ENCODE assay signal across 24 cellular contexts in genomic region chr1:223752721-223753515, GRCh38. TPM values are rescaled to one million over a fixed set of nuclear protein-coding genes. Genes with fewer than 3 reads are reported as not detected.
A peak's percentile ranks its signal among the peaks of the same experiment; 100 is the strongest.
DNase-seq lines count a peak whose midpoint lies in the region; ATAC-seq, FAIRE-seq and TF ChIP-seq lines count a peak whose summit lies in the region.
"Had no signal": no experiment of that assay in that cellular context is flagged by ENCODE, and none has a peak within 500 bp of the region (broad histone marks: within the 10 kb centered on the region; RNA-seq: fewer than 3 reads in every experiment).

No MANE protein-coding gene starts in this region.

- H3K36me3 ChIP-seq in neural progenitor cell = no peaks in the 10 kb centered on the region

- H3K9me3 ChIP-seq in neural progenitor cell (ENCODE audit: low read depth) = no peaks in the 10 kb centered on the region
- H3K9me3 ChIP-seq: tibial nerve had no signal

- no peak for ATAC-seq in effector memory CD8-positive, alpha-beta T cell (replicated peaks)
- ATAC-seq: stimulated activated naive CD8-positive, alpha-beta T cell treated with anti-CD3 and anti-CD28 coated beads, Interleukin-15, Interleukin-2, amounts not matched to agents 100 U/mL and 50 U/mL, for 24 hours had no signal

- H3K36me3 Mint-ChIP-seq in HFFc6 (ENCODE audit: low read depth) (peaks cover 50% of the 10 kb centered on the region), neural progenitor cell (peaks cover 24% of the 10 kb centered on the region)
- H3K36me3 Mint-ChIP-seq in effector memory CD8-positive, alpha-beta T cell (ENCODE audit: insufficient read depth) = peaks cover 76% of the 10 kb centered on the region

- H3K27ac ChIP-seq in neural progenitor cell = no peak overlapping the region
- H3K27ac ChIP-seq: tibial nerve had no signal

- H3K9me3 Mint-ChIP-seq in HFFc6 = no peaks in the 10 kb centered on the region
- H3K9me3 Mint-ChIP-seq in effector memory CD8-positive, alpha-beta T cell = no peaks in the 10 kb centered on the region
- no peaks in the 10 kb centered on the region for H3K9me3 Mint-ChIP-seq in neural progenitor cell
- H3K9me3 Mint-ChIP-seq: activated B cell treated with CpG ODN at 0.5 μM for 24 hours; activated CD4-positive, alpha-beta memory T cell treated with anti-CD3 and anti-CD28 coated beads for 36 hours; central memory CD8-positive, alpha-beta T cell had no signal

- no peak overlapping the region for H3K9ac ChIP-seq in neural progenitor cell

- TF ChIP-seq CTCF in HFFc6 (IDR thresholded peaks at IDR 0.05) (no peak), neural progenitor cell (IDR thresholded peaks at IDR 0.05) (no peak), D721Med (IDR thresholded peaks at IDR 0.05; ENCODE audit: insufficient read depth, missing control alignments) (no peak)

- H3K4me3 ChIP-seq in neural progenitor cell = no peak overlapping the region
- H3K4me3 ChIP-seq: smooth muscle cell, tibial nerve had no signal

- no peaks in the 10 kb centered on the region for H4K20me1 ChIP-seq in neural progenitor cell (ENCODE audit: low read depth)

- no peak overlapping the region for H3K4me3 Mint-ChIP-seq in HFFc6
- no peak overlapping the region for H3K4me3 Mint-ChIP-seq in effector memory CD8-positive, alpha-beta T cell
- no peak overlapping the region for H3K4me3 Mint-ChIP-seq in neural progenitor cell
- H3K4me3 Mint-ChIP-seq: activated B cell treated with CpG ODN at 0.5 μM for 24 hours; activated CD4-positive, alpha-beta memory T cell treated with anti-CD3 and anti-CD28 coated beads for 36 hours; central memory CD8-positive, alpha-beta T cell had no signal

- peak; percentile 57 for DNase-seq in SIG-M5 treated with dmso at 0.1 percent for 504 hours (lab: John Stamatoyannopoulos, UW; ENCODE audit: unreplicated experiment)
- no peak for DNase-seq in SIG-M5 (lab: John Stamatoyannopoulos, UW)
- DNase-seq in HFFc6 = no peak
- DNase-seq in effector memory CD8-positive, alpha-beta T cell = no peak
- DNase-seq in neural progenitor cell (ENCODE audit: low spot score) = peak; percentile 19
- no peak for DNase-seq in NCI-H2196 treated with DMSO at 0.1 percent for 48 hours (lab: John Stamatoyannopoulos, UW; ENCODE audit: unreplicated experiment)
- no peak for DNase-seq in D721Med (ENCODE audit: insufficient read length, low spot score)
- DNase-seq in CD1c-positive myeloid dendritic cell (ENCODE audit: extremely low spot score) = no peak
- DNase-seq: activated B cell treated with CpG ODN at 0.5 μM for 24 hours; activated CD4-positive, alpha-beta memory T cell treated with anti-CD3 and anti-CD28 coated beads for 36 hours; activated naive CD4-positive, alpha-beta T cell; AML-193; DND-41; foreskin melanocyte; NCI-H526 treated with DMSO at 0.1 percent for 48 hours; stimulated activated CD4-positive, alpha-beta T cell treated with anti-CD3 and anti-CD28 coated beads, Interleukin-2, amount 100 ng/mL, for 48 hours; stimulated activated naive CD8-positive, alpha-beta T cell treated with anti-CD3 and anti-CD28 coated beads, Interleukin-15, Interleukin-2, amounts not matched to agents 100 U/mL and 50 U/mL, for 24 hours; T-helper 9 cell had no signal

- no peak overlapping the region for H2AFZ ChIP-seq in neural progenitor cell (replicated peaks)

- H3K4me2 ChIP-seq in neural progenitor cell = no peak overlapping the region
- H3K4me2 ChIP-seq: smooth muscle cell had no signal

- H3K27me3 Mint-ChIP-seq in HFFc6 (ENCODE audit: insufficient read depth) (peaks cover 3% of the 10 kb centered on the region), neural progenitor cell (ENCODE audit: insufficient read depth, low read depth) (peaks cover 3% of the 10 kb centered on the region)
- H3K27me3 Mint-ChIP-seq in effector memory CD8-positive, alpha-beta T cell = no peaks in the 10 kb centered on the region
- H3K27me3 Mint-ChIP-seq: activated B cell treated with CpG ODN at 0.5 μM for 24 hours; activated CD4-positive, alpha-beta memory T cell treated with anti-CD3 and anti-CD28 coated beads for 36 hours; central memory CD8-positive, alpha-beta T cell had no signal

- H3K4me1 Mint-ChIP-seq in HFFc6 (ENCODE audit: low read depth) (peaks cover 16% of the 10 kb centered on the region), neural progenitor cell (peaks cover 2% of the 10 kb centered on the region)
- H3K4me1 Mint-ChIP-seq in effector memory CD8-positive, alpha-beta T cell (ENCODE audit: low read depth in 2 of 2) = peaks cover 0 to 9% of the 10 kb centered on the region in 2 donors

- peaks cover 3% of the 10 kb centered on the region for H3K4me1 ChIP-seq in neural progenitor cell

- peak overlapping the region; percentile 13; the same call in 1 of the 2 replicates for H3K27ac Mint-ChIP-seq in HFFc6
- H3K27ac Mint-ChIP-seq in effector memory CD8-positive, alpha-beta T cell = peak overlapping the region; percentile 7 to 19
- no peak overlapping the region for H3K27ac Mint-ChIP-seq in neural progenitor cell
- H3K27ac Mint-ChIP-seq: activated B cell treated with CpG ODN at 0.5 μM for 24 hours; activated CD4-positive, alpha-beta memory T cell treated with anti-CD3 and anti-CD28 coated beads for 36 hours had no signal

- peaks cover 11% of the 10 kb centered on the region for H3K27me3 ChIP-seq in neural progenitor cell
- H3K27me3 ChIP-seq: tibial nerve had no signal

- FAIRE-seq in D721Med (lab: Jason Lieb, UNC) = no peak
- FAIRE-seq: GM12892, GM19239, keratinocyte had no signal

- no peaks in the 10 kb centered on the region for H3F3A ChIP-seq in neural progenitor cell (ENCODE audit: low read depth)

- no peaks in the 10 kb centered on the region for H3K79me2 ChIP-seq in neural progenitor cell (ENCODE audit: low read depth)

RNA-seq across cellular contexts. Expression of gene CAPN2, which starts 40.6 kb away (rescaled TPM):
- total RNA-seq in HFFc6 (2021; fragmentation: NEBNext Ultra II Directional; extraction: Animal tissue kit (Norgen Biotek cat#: 25700)) = 100 to 1,000 TPM; 380 to 424 (median 413) TPM
- total RNA-seq in neural progenitor cell (ENCODE audit: low replicate concordance) = 61.7 and 64.2 TPM in 2 replicates

Comparison
In these comparisons a context has a peak if more than half of its experiments do, and no peak if none do; other contexts are left out.
1. DNase-seq: peak in SIG-M5 treated with dmso at 0.1 percent for 504 hours (single experiment) and neural progenitor cell (single experiment); none in SIG-M5 (single experiment), HFFc6 (single experiment), effector memory CD8-positive, alpha-beta T cell (0 of 3), NCI-H2196 treated with DMSO at 0.1 percent for 48 hours (single experiment), D721Med (single experiment) and CD1c-positive myeloid dendritic cell (single experiment).